15 cellular contexts compared by ENCODE assay signal in genomic region chr3:47416041-47416440, GRCh38. TPM values are rescaled to one million over a fixed set of nuclear protein-coding genes. Genes with fewer than 3 reads are reported as not detected.
A peak's percentile ranks its signal among the peaks of the same experiment; 100 is the strongest.
DNase-seq lines count a peak whose midpoint lies in the region; ATAC-seq, FAIRE-seq and TF ChIP-seq lines count a peak whose summit lies in the region.
"Had no signal": no experiment of that assay in that cellular context is flagged by ENCODE, and none has a peak within 500 bp of the region (broad histone marks: within the 10 kb centered on the region; RNA-seq: fewer than 3 reads in every experiment).

No MANE protein-coding gene starts in this region.

- ATAC-seq in effector memory CD8-positive, alpha-beta T cell (replicated peaks) = no peak
- ATAC-seq: sciatic nerve had no signal

- H3K36me3 Mint-ChIP-seq in effector memory CD8-positive, alpha-beta T cell (ENCODE audit: insufficient read depth) = peaks cover 34% of the 10 kb centered on the region
- peaks cover 9% of the 10 kb centered on the region for H3K36me3 Mint-ChIP-seq in chondrocyte (ENCODE audit: low read depth)
- H3K36me3 Mint-ChIP-seq: naive B cell had no signal

- DNase-seq in DMS53 (lab: John Stamatoyannopoulos, UW) (peak; percentile 2), DMS53 treated with DMSO at 0.1 percent for 48 hours (lab: John Stamatoyannopoulos, UW; ENCODE audit: unreplicated experiment) (no peak), osteoblast (ENCODE audit: insufficient read length, low spot score, missing footprints) (peak; percentile 83), D721Med (ENCODE audit: insufficient read length, low spot score) (no peak), chondrocyte (ENCODE audit: low spot score) (no peak)
- DNase-seq in effector memory CD8-positive, alpha-beta T cell = no peak
- DNase-seq in central memory CD4-positive, alpha-beta T cell = no peak
- DNase-seq: MG63, naive B cell had no signal

- no peak overlapping the region for H3K4me2 ChIP-seq in osteoblast (ENCODE audit: insufficient read depth, low read length)

- H3K27me3 ChIP-seq in osteoblast (ENCODE audit: insufficient read depth, low read length) = no peaks in the 10 kb centered on the region
- H3K27me3 ChIP-seq: MG63 had no signal

- H3K27ac ChIP-seq in osteoblast (ENCODE audit: low read depth, low read length) = no peak overlapping the region
- H3K27ac ChIP-seq: SK-N-MC had no signal

- H3K4me1 ChIP-seq in osteoblast (ENCODE audit: insufficient read depth, low read length) = no peaks in the 10 kb centered on the region

- no peak overlapping the region for H2AFZ ChIP-seq in osteoblast (ENCODE audit: low read length)

- H3K9me3 ChIP-seq in osteoblast (ENCODE audit: low read depth, low read length) = no peaks in the 10 kb centered on the region
- H3K9me3 ChIP-seq: MG63 had no signal

- H3K36me3 ChIP-seq in osteoblast (ENCODE audit: insufficient read depth, low read length) = peaks cover 46% of the 10 kb centered on the region

- peaks cover 4 to 15% of the 10 kb centered on the region in 2 donors for H3K4me1 Mint-ChIP-seq in effector memory CD8-positive, alpha-beta T cell (ENCODE audit: low read depth in 2 of 2)
- H3K4me1 Mint-ChIP-seq in chondrocyte (ENCODE audit: low read depth) = peaks cover 4% of the 10 kb centered on the region

- H3K4me3 Mint-ChIP-seq in effector memory CD8-positive, alpha-beta T cell = no peak overlapping the region
- H3K4me3 Mint-ChIP-seq in chondrocyte (ENCODE audit: unreplicated experiment) = no peak overlapping the region
- H3K4me3 Mint-ChIP-seq: activated naive CD4-positive, alpha-beta T cell treated with anti-CD3 and anti-CD28 coated beads, Interleukin-2, amount 50 U/mL, for 24 hours; naive B cell; stimulated activated naive CD8-positive, alpha-beta T cell treated with anti-CD3 and anti-CD28 coated beads, Interleukin-15, Interleukin-2, amounts not matched to agents 100 ng/mL and 50 ng/mL, for 24 hours had no signal

- H3K27ac Mint-ChIP-seq in effector memory CD8-positive, alpha-beta T cell = peak overlapping the region; percentile 35 to 89
- no peak overlapping the region for H3K27ac Mint-ChIP-seq in chondrocyte (ENCODE audit: unreplicated experiment)
- H3K27ac Mint-ChIP-seq: activated naive CD4-positive, alpha-beta T cell treated with anti-CD3 and anti-CD28 coated beads, Interleukin-2, amount 50 U/mL, for 24 hours had no signal

- no peaks in the 10 kb centered on the region for H3K27me3 Mint-ChIP-seq in effector memory CD8-positive, alpha-beta T cell
- H3K27me3 Mint-ChIP-seq in chondrocyte (ENCODE audit: low read depth) = no peaks in the 10 kb centered on the region
- H3K27me3 Mint-ChIP-seq: activated naive CD4-positive, alpha-beta T cell treated with anti-CD3 and anti-CD28 coated beads, Interleukin-2, amount 50 U/mL, for 24 hours; naive B cell; stimulated activated naive CD8-positive, alpha-beta T cell treated with anti-CD3 and anti-CD28 coated beads, Interleukin-15, Interleukin-2, amounts not matched to agents 100 ng/mL and 50 ng/mL, for 24 hours had no signal

- no peak; the same call in 1 of the 2 replicates for TF ChIP-seq RAD21 in Ishikawa (IDR thresholded peaks at IDR 0.05; ENCODE audit: low read depth)

- H3K4me3 ChIP-seq in osteoblast (ENCODE audit: insufficient read depth, low read length) = no peak overlapping the region
- H3K4me3 ChIP-seq: MG63, SK-N-MC had no signal

- peaks cover 7% of the 10 kb centered on the region for H4K20me1 ChIP-seq in osteoblast (ENCODE audit: insufficient read depth, low read length)

- no peaks in the 10 kb centered on the region for H3K9me3 Mint-ChIP-seq in effector memory CD8-positive, alpha-beta T cell
- H3K9me3 Mint-ChIP-seq in chondrocyte (ENCODE audit: low read depth) = no peaks in the 10 kb centered on the region
- H3K9me3 Mint-ChIP-seq: activated naive CD4-positive, alpha-beta T cell treated with anti-CD3 and anti-CD28 coated beads, Interleukin-2, amount 50 U/mL, for 24 hours; naive B cell; stimulated activated naive CD8-positive, alpha-beta T cell treated with anti-CD3 and anti-CD28 coated beads, Interleukin-15, Interleukin-2, amounts not matched to agents 100 ng/mL and 50 ng/mL, for 24 hours had no signal

- no peak for FAIRE-seq in D721Med (lab: Jason Lieb, UNC)
- FAIRE-seq: A204.1 had no signal

- TF ChIP-seq EP300 in Ishikawa (IDR thresholded peaks at IDR 0.05; ENCODE audit: borderline replicate concordance) = no peak

- H3K79me2 ChIP-seq in osteoblast (ENCODE audit: insufficient read depth, low read length) = no peaks in the 10 kb centered on the region

- TF ChIP-seq CTCF in osteoblast (IDR thresholded peaks at IDR 0.05; ENCODE audit: extremely low read depth, low read depth, low read length) (no peak), D721Med (IDR thresholded peaks at IDR 0.05; ENCODE audit: insufficient read depth, missing control alignments) (no peak), chondrocyte (IDR thresholded peaks at IDR 0.05) (no peak)

TF ChIP-seq in Ishikawa, 13 proteins besides CTCF, POLR2A, EP300 and RAD21:
- TF ChIP-seq TCF12 (IDR thresholded peaks at IDR 0.05; ENCODE audit: low read depth) (0 out of 2 replicates have a peak, but pooled peaks have one; percentile 25), ZBTB7A (IDR thresholded peaks at IDR 0.05; ENCODE audit: low read depth) (no peak)

RNA-seq across cellular contexts. Expression of gene PTPN23, which starts 35.2 kb away (rescaled TPM):
- total RNA-seq in osteoblast = 22.4 and 30.0 TPM in 2 replicates
- 43.5 to 49.5 TPM (median 47.8 TPM) in 3 replicates for total RNA-seq in chondrocyte

RNA-seq across cellular contexts. Expression of gene SCAP, which starts 59.7 kb away (rescaled TPM):
- total RNA-seq in osteoblast (70.1 and 81.4 TPM in 2 replicates), chondrocyte (47.3 to 79.8 TPM (median 49.7 TPM) in 3 replicates)

Comparison
In these comparisons a context has a peak if more than half of its experiments do, and no peak if none do; other contexts are left out.
1. DNase-seq: peak in DMS53 (single experiment) and osteoblast (single experiment); none in DMS53 treated with DMSO at 0.1 percent for 48 hours (single experiment), effector memory CD8-positive, alpha-beta T cell (0 of 3), D721Med (single experiment), chondrocyte (single experiment) and central memory CD4-positive, alpha-beta T cell (single experiment).